ENCODE assay signal across 8 cellular contexts in genomic region chr10:73931767-73932624, GRCh38.
DNase-seq lines count a peak whose midpoint lies in the region; ATAC-seq lines count a peak whose summit lies in the region.

No MANE protein-coding gene starts in this region.

- H3K9me3 ChIP-seq in ES-I3 (ENCODE audit: control insufficient read depth, insufficient read depth, low read length), result no peaks in the 10 kb centered on the region

- ATAC-seq in HG02678 (IDR thresholded peaks at IDR 0.05; ENCODE audit: unreplicated experiment) (peak; percentile 60), HG03025 (IDR thresholded peaks at IDR 0.05; ENCODE audit: low FRiP score, unreplicated experiment) (no peak)

- peaks cover 22% of the 10 kb centered on the region for H3K4me1 ChIP-seq in ES-I3 (ENCODE audit: insufficient read depth, low read length)

- H3K36me3 ChIP-seq in ES-I3 (ENCODE audit: insufficient read depth, low read length), result no peaks in the 10 kb centered on the region

- DNase-seq in T-helper 22 cell (ENCODE audit: low read depth) (peak; percentile 65), NCI-H1930 (lab: John Stamatoyannopoulos, UW) (no peak), NCI-H82 treated with DMSO at 0.1 percent for 48 hours (lab: John Stamatoyannopoulos, UW; ENCODE audit: unreplicated experiment) (no peak)
- DNase-seq in effector CD4-positive, alpha-beta T cell, result peak; percentile 30
- DNase-seq in stimulated activated CD4-positive, alpha-beta T cell treated with anti-CD3 and anti-CD28 coated beads, Interleukin-2, amount 100 ng/mL, for 4 hours (ENCODE audit: low read depth), result peak; percentile 75

- H3K9ac ChIP-seq in ES-I3 (ENCODE audit: low read depth, low read length), result peak overlapping the region; percentile 31

Comparison
In these comparisons a context has a peak if more than half of its experiments do, and no peak if none do; other contexts are left out.
1. DNase-seq: peak in T-helper 22 cell (single experiment), effector CD4-positive, alpha-beta T cell (single experiment) and stimulated activated CD4-positive, alpha-beta T cell treated with anti-CD3 and anti-CD28 coated beads, Interleukin-2, amount 100 ng/mL, for 4 hours (single experiment); none in NCI-H1930 (0 of 2) and NCI-H82 treated with DMSO at 0.1 percent for 48 hours (single experiment).